8 cellular contexts compared by ENCODE assay signal in genomic region chr7:23184709-23185354, GRCh38. TPM values are rescaled to one million over a fixed set of nuclear protein-coding genes. Genes with fewer than 3 reads are reported as not detected.
DNase-seq lines count a peak whose midpoint lies in the region; TF ChIP-seq lines count a peak whose summit lies in the region.

No MANE protein-coding gene starts in this region.

- no peaks in the 10 kb centered on the region for H3K9me3 ChIP-seq in AG04450 (ENCODE audit: control insufficient read depth, insufficient read depth, low read length)
- no peaks in the 10 kb centered on the region for H3K9me3 ChIP-seq in mesenchymal stem cell (ENCODE audit: control insufficient read depth, low read length)
- H3K9me3 ChIP-seq in CD4-positive, alpha-beta memory T cell (ENCODE audit: control insufficient read depth in 1 of 2, low read length in 2 of 2) = no peaks in the 10 kb centered on the region

- no peak overlapping the region for H3K4ac ChIP-seq in mesenchymal stem cell (ENCODE audit: low read depth in 1 of 2, low read length in 2 of 2)

- TF ChIP-seq CTCF in AG04450 (IDR thresholded peaks at IDR 0.05; ENCODE audit: low read depth, low read length) = peak; percentile 59
- TF ChIP-seq CTCF in brain (conservative IDR thresholded peaks at IDR 0.05) = peak; percentile 44 to 55

- CTCF ChIA-PET in AG04450 (lab: Charles Lee) = interaction anchor here (0.6 to 1.8 kb wide), 12 partner anchors 10 to 119 kb away, joined by 3 to 11 read pairs (median 4); no protein-coding TSS in a partner anchor
- CTCF ChIA-PET in CD4-positive, alpha-beta memory T cell (lab: Charles Lee; ENCODE audit: partially characterized antibody) = interaction anchor here (0.9 kb wide), 1 partner anchor 89 kb away, joined by 3 read pairs; no protein-coding TSS in a partner anchor

- peaks cover 12 to 46% of the 10 kb centered on the region in 2 experiments for H3K36me3 ChIP-seq in mesenchymal stem cell (ENCODE audit: control insufficient read depth in 1 of 2, insufficient read depth in 2 of 2, low read depth in 1 of 2, low read length in 2 of 2)
- peaks cover 17% of the 10 kb centered on the region for H3K36me3 ChIP-seq in CD4-positive, alpha-beta memory T cell (ENCODE audit: insufficient read depth, low read length)

- no peak overlapping the region for H2AFZ ChIP-seq in mesenchymal stem cell (ENCODE audit: low read depth, low read length)

- intact Hi-C loops in CD4-positive, alpha-beta memory T cell (cut with micrococcal nuclease) = loop anchor here (5.0 kb wide), 1 partner anchor 347 kb away; the partner anchor contains the start of gene TRA2A

- no peak overlapping the region for H3K14ac ChIP-seq in mesenchymal stem cell (ENCODE audit: low read length in 2 of 2)

- no peak overlapping the region for H3K27ac ChIP-seq in AG04450 (ENCODE audit: low read depth, low read length)
- H3K27ac ChIP-seq in mesenchymal stem cell (ENCODE audit: low read length, poor library complexity, severe bottlenecking) = no peak overlapping the region
- no peak overlapping the region for H3K27ac ChIP-seq in CD4-positive, alpha-beta memory T cell (ENCODE audit: low read depth, low read length)

- no peak overlapping the region for H2BK15ac ChIP-seq in mesenchymal stem cell (ENCODE audit: low read depth, poor library complexity, severe bottlenecking)

- H3K9ac ChIP-seq in mesenchymal stem cell (ENCODE audit: low read length) = peak overlapping the region; percentile 94

- no peak overlapping the region for H4K8ac ChIP-seq in mesenchymal stem cell (ENCODE audit: low read length)

- no peak overlapping the region for H2BK12ac ChIP-seq in mesenchymal stem cell (ENCODE audit: low read length in 2 of 2)

- H2AK5ac ChIP-seq in mesenchymal stem cell (ENCODE audit: low read length, severe bottlenecking) = no peak overlapping the region

- H3K4me1 Mint-ChIP-seq in brain = peaks cover 56% of the 10 kb centered on the region
- peaks cover 26 to 48% (median 28%) of the 10 kb centered on the region in 4 donors for H3K4me1 Mint-ChIP-seq in CD4-positive, alpha-beta memory T cell
- peaks cover 29% of the 10 kb centered on the region for H3K4me1 Mint-ChIP-seq in T-helper 2 cell treated with Interferon-gamma antibody and Interleukin-4, amounts not matched to agents 5 μg/mL and 100 μg/mL, for 36 hours (ENCODE audit: low read depth)

- peaks cover 44% of the 10 kb centered on the region for H3K36me3 Mint-ChIP-seq in brain
- peaks cover 6 to 33% of the 10 kb centered on the region in 2 donors for H3K36me3 Mint-ChIP-seq in CD4-positive, alpha-beta memory T cell
- peaks cover 27% of the 10 kb centered on the region for H3K36me3 Mint-ChIP-seq in T-helper 2 cell treated with Interferon-gamma antibody and Interleukin-4, amounts not matched to agents 5 μg/mL and 100 μg/mL, for 36 hours (ENCODE audit: low read depth)

- peak overlapping the region in 4 of 5 experiments; percentile 12 to 99 (median 76) for H3K4me3 Mint-ChIP-seq in brain
- peak overlapping the region in 1 of 8 donors; percentile 73 for H3K4me3 Mint-ChIP-seq in CD4-positive, alpha-beta memory T cell
- H3K4me3 Mint-ChIP-seq in T-helper 2 cell treated with Interferon-gamma antibody and Interleukin-4, amounts not matched to agents 5 μg/mL and 100 μg/mL, for 36 hours = no peak overlapping the region

- H2BK5ac ChIP-seq in mesenchymal stem cell (ENCODE audit: low read depth, low read length, poor library complexity, severe bottlenecking) = no peak overlapping the region

- peaks cover 5% of the 10 kb centered on the region for H3K4me1 ChIP-seq in mesenchymal stem cell (ENCODE audit: control insufficient read depth, insufficient read depth, low read depth, low read length)
- peaks cover 38% of the 10 kb centered on the region for H3K4me1 ChIP-seq in CD4-positive, alpha-beta memory T cell (ENCODE audit: insufficient read depth, low read length)

- peaks cover 0 to 5% (median 0%) of the 10 kb centered on the region in 5 experiments for H3K9me3 Mint-ChIP-seq in brain
- peaks cover 0 to 3% (median 0%) of the 10 kb centered on the region in 8 donors for H3K9me3 Mint-ChIP-seq in CD4-positive, alpha-beta memory T cell
- H3K9me3 Mint-ChIP-seq in T-helper 2 cell treated with Interferon-gamma antibody and Interleukin-4, amounts not matched to agents 5 μg/mL and 100 μg/mL, for 36 hours = no peaks in the 10 kb centered on the region

- H3K79me1 ChIP-seq in mesenchymal stem cell (replicated peaks; ENCODE audit: low read length, poor library complexity, severe bottlenecking) = peaks cover 9% of the 10 kb centered on the region

- H4K91ac ChIP-seq in mesenchymal stem cell (ENCODE audit: low read length) = no peak overlapping the region

- H2BK120ac ChIP-seq in mesenchymal stem cell (ENCODE audit: low read depth, low read length) = no peak overlapping the region

- no CpG with 5 or more reads among the region's 4 CpGs for WGBS in mesenchymal stem cell

- H3K27me3 ChIP-seq in AG04450 (ENCODE audit: control insufficient read depth, insufficient read depth, low read length) (no peaks in the 10 kb centered on the region), mesenchymal stem cell (ENCODE audit: control insufficient read depth in 1 of 2, insufficient read depth in 1 of 2, low read length in 2 of 2) (no peaks in the 10 kb centered on the region)
- no peaks in the 10 kb centered on the region for H3K27me3 ChIP-seq in CD4-positive, alpha-beta memory T cell (ENCODE audit: insufficient read depth, low read length)

- H3K27me3 Mint-ChIP-seq in brain = peaks cover 11% of the 10 kb centered on the region
- H3K27me3 Mint-ChIP-seq in CD4-positive, alpha-beta memory T cell = no peaks in the 10 kb centered on the region
- H3K27me3 Mint-ChIP-seq in T-helper 2 cell treated with Interferon-gamma antibody and Interleukin-4, amounts not matched to agents 5 μg/mL and 100 μg/mL, for 36 hours (ENCODE audit: low read depth) = peaks cover 1% of the 10 kb centered on the region

- H3K4me2 ChIP-seq in mesenchymal stem cell (ENCODE audit: low read length, poor library complexity, severe bottlenecking) = no peak overlapping the region

- POLR2A ChIA-PET in AG04450 (lab: Yijun Ruan, JAX) = no interaction called here
- POLR2A ChIA-PET in CD4-positive, alpha-beta memory T cell (lab: Charles Lee; ENCODE audit: partially characterized antibody) = interaction anchor here (1.4 kb wide), 1 partner anchor 78 kb away, joined by 3 read pairs; no protein-coding TSS in a partner anchor

- no peak overlapping the region for H3K4me3 ChIP-seq in AG04450 (ENCODE audit: low read depth, low read length)
- peak overlapping the region in 1 of 2 experiments; percentile 45 for H3K4me3 ChIP-seq in mesenchymal stem cell (ENCODE audit: insufficient read depth in 1 of 2, low read depth in 1 of 2, low read length in 2 of 2)
- no peak overlapping the region for H3K4me3 ChIP-seq in CD4-positive, alpha-beta memory T cell (ENCODE audit: low read length in 2 of 2)

- H3K23ac ChIP-seq in mesenchymal stem cell (ENCODE audit: low read length in 2 of 2) = no peak overlapping the region

- H3K27ac Mint-ChIP-seq in brain = no peak overlapping the region
- peak overlapping the region in 2 of 7 donors; percentile 43 to 96 for H3K27ac Mint-ChIP-seq in CD4-positive, alpha-beta memory T cell
- no peak overlapping the region for H3K27ac Mint-ChIP-seq in T-helper 2 cell treated with Interferon-gamma antibody and Interleukin-4, amounts not matched to agents 5 μg/mL and 100 μg/mL, for 36 hours

- DNase-seq in AG04450 (ENCODE audit: low read depth, low spot score) (no peak), GM04504 (ENCODE audit: low read depth) (peak; percentile 40), NCI-H2196 treated with DMSO at 0.1 percent for 48 hours (lab: John Stamatoyannopoulos, UW; ENCODE audit: unreplicated experiment) (peak; percentile 41), mesenchymal stem cell (peak; percentile 65), NCI-H128 (lab: John Stamatoyannopoulos, UW; ENCODE audit: unreplicated experiment) (no peak)
- no peak for DNase-seq in CD4-positive, alpha-beta memory T cell
- DNase-seq in T-helper 2 cell treated with Interferon-gamma antibody and Interleukin-4, amounts not matched to agents 5 μg/mL and 100 μg/mL, for 36 hours (ENCODE audit: low spot score) = no peak

- no peak overlapping the region for H3K18ac ChIP-seq in mesenchymal stem cell (ENCODE audit: low read depth in 1 of 2, low read length in 2 of 2)

RNA-seq across cellular contexts. Expression of gene NUP42, which starts 3.0 kb away (rescaled TPM):
- 17.4 and 19.7 TPM in 2 replicates for polyA plus RNA-seq in AG04450 (2011; rRNA removed)
- polyA minus RNA-seq in AG04450 (2011; rRNA and poly(A)+ RNA removed) = 10.0 and 16.1 TPM in 2 replicates
- 14.0 TPM for polyA plus RNA-seq in brain (ENCODE audit: insufficient read depth, low read depth, low replicate concordance)
- 15.3 TPM for polyA plus RNA-seq in mesenchymal stem cell (2013, experiment 1 of 2)
- 15.5 TPM for polyA plus RNA-seq in mesenchymal stem cell (2013, experiment 2 of 2)
- 10 to 100 TPM; 33.3 to 37.8 TPM for total RNA-seq in CD4-positive, alpha-beta memory T cell
- 10 to 100 TPM; 39.1 to 40.8 TPM for polyA plus RNA-seq in CD4-positive, alpha-beta memory T cell

Comparison
In these comparisons a context has a peak if more than half of its experiments do, and no peak if none do; other contexts are left out.
1. DNase-seq: peak in GM04504 (single experiment), NCI-H2196 treated with DMSO at 0.1 percent for 48 hours (single experiment) and mesenchymal stem cell (single experiment); none in AG04450 (single experiment), CD4-positive, alpha-beta memory T cell (0 of 5), NCI-H128 (single experiment) and T-helper 2 cell treated with Interferon-gamma antibody and Interleukin-4, amounts not matched to agents 5 μg/mL and 100 μg/mL, for 36 hours (single experiment).